In the genomic region with DNA sequence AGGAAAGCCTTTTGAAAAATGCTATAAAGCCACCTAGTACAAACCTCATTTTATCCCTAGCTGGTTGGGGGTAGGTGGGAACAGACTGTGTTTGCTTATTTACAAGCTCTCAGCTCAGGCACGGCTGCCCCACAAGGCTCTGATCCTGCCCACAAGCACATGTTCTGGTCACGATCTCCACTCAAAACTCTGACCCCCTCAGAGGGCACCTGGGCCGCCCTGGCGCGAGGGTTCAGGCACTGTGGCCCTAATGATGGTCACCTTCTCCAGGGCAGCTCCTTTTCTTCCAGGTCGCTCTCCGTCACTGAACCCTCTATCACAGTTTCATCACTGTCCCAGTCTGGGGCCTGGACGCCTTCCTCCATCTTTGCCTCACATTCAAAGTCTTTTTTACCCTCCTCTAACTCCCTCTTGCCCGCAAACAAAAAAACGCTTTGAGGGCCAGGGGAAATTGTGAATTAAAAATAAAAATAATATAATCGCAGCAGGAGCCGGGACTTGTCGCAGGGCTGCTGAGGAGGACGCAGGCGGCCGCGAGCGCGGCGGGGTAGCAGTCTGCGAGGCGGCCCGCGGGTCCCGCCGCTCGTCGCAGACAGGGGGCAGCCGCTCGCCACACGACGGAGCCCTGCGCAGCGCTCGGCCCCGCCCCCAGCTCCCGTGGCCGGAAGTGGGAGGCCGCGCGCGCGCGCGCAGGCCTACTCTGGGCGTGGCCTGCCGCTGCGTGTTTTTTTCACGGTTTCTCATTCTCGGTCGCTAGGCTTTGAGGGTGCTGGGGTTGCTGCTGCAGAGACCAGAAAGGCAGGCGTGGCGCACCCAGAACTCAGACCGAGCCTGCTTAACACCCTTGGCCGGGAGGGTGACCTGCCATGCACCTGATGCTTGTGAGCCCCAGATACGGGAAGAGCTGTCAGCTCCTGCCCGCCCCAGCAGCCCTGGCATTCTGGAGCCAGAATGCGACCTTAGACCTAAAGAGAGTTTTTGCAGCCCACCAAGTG, we compare ENCODE assay signal across 8 cellular contexts. TPM values are rescaled to one million over a fixed set of nuclear protein-coding genes. Genes with fewer than 3 reads are reported as not detected.
A peak's percentile ranks its signal among the peaks of the same experiment; 100 is the strongest.
DNase-seq lines count a peak whose midpoint lies in the region; ATAC-seq lines count a peak whose summit lies in the region.

A gene with protein sequence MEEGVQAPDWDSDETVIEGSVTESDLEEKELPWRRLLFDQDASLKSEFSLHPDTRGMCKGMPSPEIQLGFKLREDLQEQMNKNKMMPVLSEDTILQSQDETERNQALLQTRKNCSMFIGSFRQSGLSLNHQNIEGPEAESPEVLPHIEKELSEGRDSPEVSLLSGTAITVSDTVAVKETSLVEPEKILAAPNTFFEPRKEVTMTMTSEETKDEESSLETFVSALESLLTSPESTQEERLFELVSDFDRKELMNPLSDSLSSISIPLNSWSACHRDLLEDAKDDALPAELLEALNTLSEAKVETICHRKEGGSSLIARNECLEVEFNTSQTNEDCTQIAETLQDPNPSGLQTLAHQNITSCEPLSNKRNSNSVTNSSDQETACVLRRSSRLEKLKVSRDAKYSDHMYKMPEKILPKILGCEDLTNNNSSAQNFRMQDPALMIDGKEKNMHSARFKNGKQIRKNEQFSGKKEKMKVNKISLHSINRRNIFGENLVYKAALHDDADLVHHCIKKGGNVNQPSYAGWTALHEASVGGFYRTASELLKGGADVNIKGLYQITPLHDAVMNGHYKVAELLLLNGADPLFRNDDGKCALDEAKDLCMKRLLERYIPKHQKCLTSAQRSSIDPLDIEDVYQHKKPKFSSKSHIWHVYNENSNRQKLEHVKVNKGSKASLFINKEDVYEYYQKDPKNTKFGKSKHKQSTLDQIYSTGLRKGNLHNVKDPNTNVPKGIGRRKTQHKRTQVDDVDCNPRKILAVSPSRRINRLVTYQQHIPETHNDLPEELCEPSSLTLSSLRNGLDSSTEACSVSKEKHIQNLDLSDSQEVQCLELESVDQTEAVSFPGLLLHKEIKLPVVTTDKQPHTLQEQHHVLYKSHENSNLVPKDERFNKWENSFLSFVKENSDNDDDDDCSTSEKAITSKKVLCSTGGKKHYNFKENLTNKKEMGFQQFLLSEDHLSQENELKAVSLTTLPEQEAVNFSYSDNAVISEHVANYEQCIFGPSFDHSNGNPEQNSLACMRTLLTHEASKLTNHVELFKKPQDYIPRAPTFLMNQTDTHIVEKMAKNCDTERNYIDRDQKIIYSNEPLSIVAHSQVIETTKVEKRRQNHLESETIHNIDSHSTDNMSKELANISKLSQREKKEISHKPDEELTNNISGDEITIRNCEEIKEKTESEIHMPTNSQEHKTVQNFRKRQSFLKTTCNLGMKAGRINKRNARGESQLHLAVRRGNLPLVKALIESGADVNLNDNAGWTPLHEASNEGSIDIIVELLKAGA (N-terminal part only) (minus strand): TSS at position 557 of the 995 bp plus-strand sequence. CDS start 192 bp downstream, at position 365.

- H3K9me3 Mint-ChIP-seq in CD4-positive, alpha-beta memory T cell = no peaks in the 10 kb centered on the region
- H3K9me3 Mint-ChIP-seq in activated CD8-positive, alpha-beta T cell treated with anti-CD3 and anti-CD28 coated beads, Interleukin-2, amount 10 ng/mL, durations not matched to agents 7 days and 5 days (ENCODE audit: insufficient read depth) = no peaks in the 10 kb centered on the region

- no peaks in the 10 kb centered on the region for H3K36me3 ChIP-seq in CD4-positive, alpha-beta memory T cell (ENCODE audit: insufficient read depth, low read length)

- CTCF ChIA-PET in CD4-positive, alpha-beta memory T cell (lab: Charles Lee; ENCODE audit: partially characterized antibody) = interaction anchor here (0.6 to 5.0 kb wide), 46 partner anchors 8 to 1020 kb away, joined by 3 to 90 read pairs (median 4); a partner anchor contains a TSS
- CTCF ChIA-PET in activated CD8-positive, alpha-beta T cell treated with anti-CD3 and anti-CD28 coated beads, Interleukin-2, amount 10 ng/mL, durations not matched to agents 7 days and 5 days (lab: Charles Lee) = interaction anchor here (0.7 to 4.2 kb wide), 41 partner anchors 12 to 939 kb away, joined by 3 to 74 read pairs (median 3); a partner anchor contains a TSS

- intact Hi-C loops in CD4-positive, alpha-beta memory T cell (cut with micrococcal nuclease) = loop anchor here (1.0 to 5.0 kb wide), 8 partner anchors 29 to 1021 kb away; a partner anchor contains a TSS

- peaks cover 8 to 16% (median 11%) of the 10 kb centered on the region in 4 donors for H3K4me1 Mint-ChIP-seq in CD4-positive, alpha-beta memory T cell
- H3K4me1 Mint-ChIP-seq in activated CD8-positive, alpha-beta T cell treated with anti-CD3 and anti-CD28 coated beads, Interleukin-2, amount 10 ng/mL, durations not matched to agents 7 days and 5 days (ENCODE audit: low read depth) = peaks cover 18% of the 10 kb centered on the region

- H3K4me3 Mint-ChIP-seq in CD4-positive, alpha-beta memory T cell = peak within 1 kb of the TSS; percentile 91 to 95 (median 94)
- peak within 1 kb of the TSS; percentile 85 for H3K4me3 Mint-ChIP-seq in activated CD8-positive, alpha-beta T cell treated with anti-CD3 and anti-CD28 coated beads, Interleukin-2, amount 10 ng/mL, durations not matched to agents 7 days and 5 days

- POLR2A ChIA-PET in CD4-positive, alpha-beta memory T cell (lab: Charles Lee; ENCODE audit: partially characterized antibody) = interaction anchor here (0.5 to 3.1 kb wide), 20 partner anchors 9 to 1085 kb away, joined by 3 to 46 read pairs (median 5); a partner anchor contains a TSS
- POLR2A ChIA-PET in activated CD8-positive, alpha-beta T cell treated with anti-CD3 and anti-CD28 coated beads, Interleukin-2, amount 10 ng/mL, durations not matched to agents 7 days and 5 days (lab: Charles Lee) = interaction anchor here (0.6 to 2.6 kb wide), 21 partner anchors 12 to 481 kb away, joined by 3 to 28 read pairs (median 4); a partner anchor contains a TSS

- H3K4me1 ChIP-seq in CD4-positive, alpha-beta memory T cell (ENCODE audit: insufficient read depth, low read length) = peaks cover 14% of the 10 kb centered on the region

- no peaks in the 10 kb centered on the region for H3K36me3 Mint-ChIP-seq in CD4-positive, alpha-beta memory T cell
- no peaks in the 10 kb centered on the region for H3K36me3 Mint-ChIP-seq in activated CD8-positive, alpha-beta T cell treated with anti-CD3 and anti-CD28 coated beads, Interleukin-2, amount 10 ng/mL, durations not matched to agents 7 days and 5 days (ENCODE audit: low read depth)

- H3K27me3 Mint-ChIP-seq in CD4-positive, alpha-beta memory T cell = no peaks in the 10 kb centered on the region
- no peaks in the 10 kb centered on the region for H3K27me3 Mint-ChIP-seq in activated CD8-positive, alpha-beta T cell treated with anti-CD3 and anti-CD28 coated beads, Interleukin-2, amount 10 ng/mL, durations not matched to agents 7 days and 5 days (ENCODE audit: low read depth)

- H3K9me3 ChIP-seq in CD4-positive, alpha-beta memory T cell (ENCODE audit: control insufficient read depth in 1 of 2, low read length in 2 of 2) = no peaks in the 10 kb centered on the region

- peak within 1 kb of the TSS; percentile 87 to 98 (median 98) for H3K27ac Mint-ChIP-seq in CD4-positive, alpha-beta memory T cell
- H3K27ac Mint-ChIP-seq in activated CD8-positive, alpha-beta T cell treated with anti-CD3 and anti-CD28 coated beads, Interleukin-2, amount 10 ng/mL, durations not matched to agents 7 days and 5 days = peak within 1 kb of the TSS; percentile 89

- H3K4me3 ChIP-seq in CD4-positive, alpha-beta memory T cell (ENCODE audit: low read length in 2 of 2) = peak within 1 kb of the TSS; percentile 63 to 84

- no peaks in the 10 kb centered on the region for H3K27me3 ChIP-seq in CD4-positive, alpha-beta memory T cell (ENCODE audit: insufficient read depth, low read length)

- DNase-seq in CD4-positive, alpha-beta memory T cell = peak; percentile 85 to 92 (median 91)
- peak; percentile 85 for DNase-seq in NCI-H82 (lab: John Stamatoyannopoulos, UW)
- peak; percentile 89 for DNase-seq in activated CD8-positive, alpha-beta T cell treated with anti-CD3 and anti-CD28 coated beads, Interleukin-2, amount 10 ng/mL, durations not matched to agents 7 days and 5 days
- DNase-seq in effector CD4-positive, alpha-beta T cell = peak; percentile 85
- peak; percentile 92 for DNase-seq in medulla oblongata (ENCODE audit: extremely low spot score)
- DNase-seq in stimulated activated CD4-positive, alpha-beta T cell treated with anti-CD3 and anti-CD28 coated beads, TNF-alpha, amount 100 ng/mL, for 48 hours (ENCODE audit: low read depth in 3 of 3) = peak; percentile 72 to 86 (median 77)

- ATAC-seq in GM19372 (IDR thresholded peaks at IDR 0.05; ENCODE audit: low read depth, unreplicated experiment) = peak; percentile 98
- peak; percentile 98 for ATAC-seq in HG03521 (IDR thresholded peaks at IDR 0.05; ENCODE audit: unreplicated experiment)
- peak; percentile 98 for ATAC-seq in activated CD8-positive, alpha-beta T cell treated with anti-CD3 and anti-CD28 coated beads, Interleukin-2, amount 10 ng/mL, durations not matched to agents 7 days and 5 days

- H3K27ac ChIP-seq in CD4-positive, alpha-beta memory T cell (ENCODE audit: low read depth, low read length) = peak within 1 kb of the TSS; percentile 69

RNA-seq across cellular contexts. Expression of the gene that starts here (rescaled TPM):
- total RNA-seq in CD4-positive, alpha-beta memory T cell = under 1 TPM; 0.73 to 0.86 TPM
- polyA plus RNA-seq in CD4-positive, alpha-beta memory T cell = under 1 TPM in 1 of 2 donors, not detected in 1; 0.21 TPM
- total RNA-seq in activated CD8-positive, alpha-beta T cell treated with anti-CD3 and anti-CD28 coated beads, Interleukin-2, amount 10 ng/mL, durations not matched to agents 7 days and 5 days = under 1 TPM; 0.23 to 0.26 TPM

Comparison
In these comparisons a context has a peak if more than half of its experiments do, and no peak if none do; other contexts are left out.
1. Peak in every context shown above with its lines: DNase-seq, ATAC-seq, H3K4me3 ChIP-seq and H3K27ac ChIP-seq.
2. Peak in DNase-seq, H3K4me3 ChIP-seq and H3K27ac ChIP-seq in CD4-positive, alpha-beta memory T cell; RNA of the gene not detected or under 1 TPM.
3. Peak in DNase-seq and ATAC-seq in activated CD8-positive, alpha-beta T cell treated with anti-CD3 and anti-CD28 coated beads, Interleukin-2, amount 10 ng/mL, durations not matched to agents 7 days and 5 days; RNA of the gene not detected or under 1 TPM.